Comparison of ENCODE assay signal across 1 cellular context in genomic region chr12:49987620-49988303, GRCh38.
TF ChIP-seq lines count a peak whose summit lies in the region.

No MANE protein-coding gene starts in this region.

TF ChIP-seq in WTC11, 78 proteins besides CTCF, POLR2A, EP300 and RAD21 (continued from another document):
- TF ChIP-seq, protein P1, sequence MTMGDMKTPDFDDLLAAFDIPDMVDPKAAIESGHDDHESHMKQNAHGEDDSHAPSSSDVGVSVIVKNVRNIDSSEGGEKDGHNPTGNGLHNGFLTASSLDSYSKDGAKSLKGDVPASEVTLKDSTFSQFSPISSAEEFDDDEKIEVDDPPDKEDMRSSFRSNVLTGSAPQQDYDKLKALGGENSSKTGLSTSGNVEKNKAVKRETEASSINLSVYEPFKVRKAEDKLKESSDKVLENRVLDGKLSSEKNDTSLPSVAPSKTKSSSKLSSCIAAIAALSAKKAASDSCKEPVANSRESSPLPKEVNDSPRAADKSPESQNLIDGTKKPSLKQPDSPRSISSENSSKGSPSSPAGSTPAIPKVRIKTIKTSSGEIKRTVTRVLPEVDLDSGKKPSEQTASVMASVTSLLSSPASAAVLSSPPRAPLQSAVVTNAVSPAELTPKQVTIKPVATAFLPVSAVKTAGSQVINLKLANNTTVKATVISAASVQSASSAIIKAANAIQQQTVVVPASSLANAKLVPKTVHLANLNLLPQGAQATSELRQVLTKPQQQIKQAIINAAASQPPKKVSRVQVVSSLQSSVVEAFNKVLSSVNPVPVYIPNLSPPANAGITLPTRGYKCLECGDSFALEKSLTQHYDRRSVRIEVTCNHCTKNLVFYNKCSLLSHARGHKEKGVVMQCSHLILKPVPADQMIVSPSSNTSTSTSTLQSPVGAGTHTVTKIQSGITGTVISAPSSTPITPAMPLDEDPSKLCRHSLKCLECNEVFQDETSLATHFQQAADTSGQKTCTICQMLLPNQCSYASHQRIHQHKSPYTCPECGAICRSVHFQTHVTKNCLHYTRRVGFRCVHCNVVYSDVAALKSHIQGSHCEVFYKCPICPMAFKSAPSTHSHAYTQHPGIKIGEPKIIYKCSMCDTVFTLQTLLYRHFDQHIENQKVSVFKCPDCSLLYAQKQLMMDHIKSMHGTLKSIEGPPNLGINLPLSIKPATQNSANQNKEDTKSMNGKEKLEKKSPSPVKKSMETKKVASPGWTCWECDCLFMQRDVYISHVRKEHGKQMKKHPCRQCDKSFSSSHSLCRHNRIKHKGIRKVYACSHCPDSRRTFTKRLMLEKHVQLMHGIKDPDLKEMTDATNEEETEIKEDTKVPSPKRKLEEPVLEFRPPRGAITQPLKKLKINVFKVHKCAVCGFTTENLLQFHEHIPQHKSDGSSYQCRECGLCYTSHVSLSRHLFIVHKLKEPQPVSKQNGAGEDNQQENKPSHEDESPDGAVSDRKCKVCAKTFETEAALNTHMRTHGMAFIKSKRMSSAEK (CRISPR knock-in tag; IDR thresholded peaks at IDR 0.05; ENCODE audit: borderline replicate concordance): no peak
- TF ChIP-seq NR1H2 (CRISPR knock-in tag; IDR thresholded peaks at IDR 0.05) (no peak), EMX1 (CRISPR knock-in tag; IDR thresholded peaks at IDR 0.05) (no peak)
- TF ChIP-seq, protein P2, sequence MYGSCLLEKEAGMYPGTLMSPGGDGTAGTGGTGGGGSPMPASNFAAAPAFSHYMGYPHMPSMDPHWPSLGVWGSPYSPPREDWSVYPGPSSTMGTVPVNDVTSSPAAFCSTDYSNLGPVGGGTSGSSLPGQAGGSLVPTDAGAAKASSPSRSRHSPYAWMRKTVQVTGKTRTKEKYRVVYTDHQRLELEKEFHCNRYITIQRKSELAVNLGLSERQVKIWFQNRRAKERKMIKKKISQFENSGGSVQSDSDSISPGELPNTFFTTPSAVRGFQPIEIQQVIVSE (CRISPR knock-in tag; IDR thresholded peaks at IDR 0.05; ENCODE audit: borderline replicate concordance): no peak
